In genomic region chr11:68031136-68031459, GRCh38 we compare ENCODE assay signal across 8 cellular contexts. TPM values are rescaled to one million over a fixed set of nuclear protein-coding genes. Genes with fewer than 3 reads are reported as not detected.
A peak's percentile ranks its signal among the peaks of the same experiment; 100 is the strongest.
DNase-seq lines count a peak whose midpoint lies in the region; ATAC-seq and TF ChIP-seq lines count a peak whose summit lies in the region.

No MANE protein-coding gene starts in this region.

- H3K4me1 ChIP-seq in uterus: peaks cover 8 to 9% of the 10 kb centered on the region in 2 donors

- peaks cover 14% of the 10 kb centered on the region for H3K36me3 ChIP-seq in brain microvascular endothelial cell (replicated peaks)
- H3K36me3 ChIP-seq in uterus: no peaks in the 10 kb centered on the region

- TF ChIP-seq POLR2A in lower leg skin (IDR thresholded peaks at IDR 0.05) (no peak), uterus (IDR thresholded peaks at IDR 0.05) (no peak)

- H3K27me3 ChIP-seq in brain microvascular endothelial cell (replicated peaks) (no peaks in the 10 kb centered on the region), uterus (no peaks in the 10 kb centered on the region)

- H3K4me3 ChIP-seq in brain microvascular endothelial cell (ENCODE audit: low read depth, low read length) (peak overlapping the region; percentile 93), lower leg skin (ENCODE audit: low read depth, poor library complexity, severe bottlenecking) (peak overlapping the region; percentile 65), uterus (peak overlapping the region; percentile 70 to 92)

- TF ChIP-seq CTCF in brain microvascular endothelial cell (IDR thresholded peaks at IDR 0.05; ENCODE audit: low read depth, low read length, missing control alignments): no peak
- no peak for TF ChIP-seq CTCF in lower leg skin (IDR thresholded peaks at IDR 0.05)
- TF ChIP-seq CTCF in uterus (IDR thresholded peaks at IDR 0.05): no peak

- H3K9me3 ChIP-seq in uterus: no peaks in the 10 kb centered on the region

- H3K27ac ChIP-seq in brain microvascular endothelial cell (peak overlapping the region; percentile 61), uterus (peak overlapping the region; percentile 78 to 89)

- WGBS in lower leg skin, 2 donors: 10 to 11% methylated on average over 10 of the region's 10 CpGs

- in situ Hi-C loops in brain microvascular endothelial cell (cut with HindIII; ENCODE audit: low pct_ligation_motif_present, low sequenced_read_pairs): no loop called here

- no peak for ATAC-seq in HG03039 (IDR thresholded peaks at IDR 0.05; ENCODE audit: unreplicated experiment)

- peak; percentile 24 for DNase-seq in stimulated activated CD4-positive, alpha-beta T cell treated with anti-CD3 and anti-CD28 coated beads, Interleukin-4, amount 100 ng/mL, for 24 hours
- no peak for DNase-seq in stimulated activated CD4-positive, alpha-beta T cell treated with anti-CD3 and anti-CD28 coated beads, Interleukin-2, amount 100 ng/mL, for 48 hours
- DNase-seq in brain microvascular endothelial cell (no peak), lower leg skin (ENCODE audit: low spot score in 2 of 2) (no peak), uterus (peak in 1 of 2 donors; percentile 39), ureter (ENCODE audit: low spot score) (no peak), HPDE6-E6E7 (ENCODE audit: extremely low spot score) (no peak)

- intact Hi-C loops in lower leg skin (cut with DNase I; ENCODE audit: low total_unique reads) (no loop called here), uterus (cut with DNase I; ENCODE audit: low total_unique reads) (no loop called here)

RNA-seq across cellular contexts. Expression of gene NDUFS8, which starts 0.6 kb away (rescaled TPM):
- total RNA-seq in lower leg skin (100 to 1,000 TPM; 136 to 206 (median 159) TPM), uterus (100 to 1,000 TPM in 2 of 4 donors, 10 to 100 TPM in 2; 53.4 to 291 (median 139) TPM), ureter (172 TPM)

RNA-seq across cellular contexts. Expression of gene TCIRG1, which starts 7.7 kb away (rescaled TPM):
- total RNA-seq in lower leg skin: 10 to 100 TPM; 29.6 to 57.1 (median 34.8) TPM
- 100 to 1,000 TPM in 2 of 4 donors, 10 to 100 TPM in 2; 62.1 to 162 (median 115) TPM for total RNA-seq in uterus
- 134 TPM for total RNA-seq in ureter

RNA-seq across cellular contexts. Expression of gene ALDH3B1, which starts 21.0 kb away (rescaled TPM):
- 10 to 100 TPM in 1 of 4 donors, 1 to 10 TPM in 3; 5.4 to 11.6 (median 6.4) TPM for total RNA-seq in lower leg skin
- 1 to 10 TPM; 2.3 to 5.7 (median 4.0) TPM for total RNA-seq in uterus
- 25.4 TPM for total RNA-seq in ureter

RNA-seq across cellular contexts. Expression of gene UNC93B1, which starts 27.2 kb away (rescaled TPM):
- total RNA-seq in lower leg skin (10 to 100 TPM; 29.2 to 47.2 (median 44.3) TPM), uterus (10 to 100 TPM in 3 of 4 donors, 1 to 10 TPM in 1; 4.1 to 24.3 (median 13.2) TPM), ureter (98.3 TPM)
